ENCODE assay signal across 10 cellular contexts in the genomic region with DNA sequence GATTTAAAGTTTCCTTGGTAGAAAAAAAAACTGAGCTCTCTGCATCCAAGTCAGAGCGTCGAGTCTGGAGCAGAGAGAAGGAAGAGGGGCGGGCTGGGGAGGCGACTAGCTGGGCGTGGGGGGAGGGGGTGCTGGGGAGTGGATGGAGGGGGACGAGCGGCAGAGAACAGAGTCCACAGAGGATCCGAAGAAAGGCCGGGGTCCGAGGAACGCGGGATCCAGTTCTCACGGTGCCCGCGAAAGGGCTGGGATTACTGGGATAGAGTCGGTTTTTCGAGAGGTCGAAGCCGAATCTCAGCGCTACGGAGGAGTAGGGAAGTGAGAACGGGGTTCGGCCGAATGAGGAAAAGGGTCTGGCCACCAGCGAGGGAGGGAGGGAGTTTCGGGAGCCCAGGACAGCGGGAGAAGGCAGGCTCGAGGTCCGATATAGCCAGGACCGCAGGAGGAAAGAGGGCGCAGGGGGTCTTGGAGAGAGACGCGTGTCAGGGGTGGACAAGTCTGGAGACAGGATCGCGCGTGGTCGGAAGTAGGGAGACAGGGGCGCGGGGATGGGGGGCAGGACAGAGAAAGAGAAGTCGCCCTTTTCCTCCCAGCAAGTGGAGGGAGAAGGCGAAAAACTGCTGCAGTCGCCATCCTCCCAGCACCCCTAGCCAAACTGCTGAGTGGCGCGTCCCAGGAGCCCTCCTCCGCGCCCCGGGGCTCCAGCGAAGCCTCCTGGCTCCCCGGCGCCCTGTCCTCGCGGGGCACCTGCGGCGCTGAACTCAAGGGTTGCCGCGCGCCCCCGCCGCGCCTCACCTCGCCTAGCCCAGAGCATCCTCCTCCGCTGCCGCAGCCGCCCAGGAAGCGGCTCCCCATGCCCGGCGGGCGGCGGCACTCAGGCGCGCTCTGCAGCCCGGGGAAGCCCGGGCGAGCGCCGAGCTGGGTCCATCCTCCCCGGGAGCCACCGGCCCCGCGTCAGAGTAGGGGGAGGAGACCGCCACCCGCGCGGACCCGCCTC. TPM values are rescaled to one million over a fixed set of nuclear protein-coding genes. Genes with fewer than 3 reads are reported as not detected.
DNase-seq lines count a peak whose midpoint lies in the region; ATAC-seq and TF ChIP-seq lines count a peak whose summit lies in the region.
"Had no signal": no experiment of that assay in that cellular context is flagged by ENCODE, and none has a peak within 500 bp of the region (broad histone marks: within the 10 kb centered on the region; RNA-seq: fewer than 3 reads in every experiment).

Gene DAB1 (minus strand): TSS at position 926 of the 997 bp plus-strand sequence. CDS start 133,030 bp downstream, outside the sequence.

- H3K36me3 ChIP-seq in GM06990 (ENCODE audit: control insufficient read depth, insufficient read depth, low read length) (no peaks in the 10 kb centered on the region), SJSA1 (no peaks in the 10 kb centered on the region)
- no peaks in the 10 kb centered on the region for H3K36me3 ChIP-seq in CD8-positive, alpha-beta T cell (ENCODE audit: insufficient read depth, low read length)

- peak within 1 kb of the TSS; percentile 91 for H3K27ac Mint-ChIP-seq in progenitor cell of endocrine pancreas
- H3K27ac Mint-ChIP-seq in CD8-positive, alpha-beta T cell, result no peak within 1 kb of the TSS

- no peaks in the 10 kb centered on the region for H3K9me3 Mint-ChIP-seq in progenitor cell of endocrine pancreas (ENCODE audit: low read depth)
- no peaks in the 10 kb centered on the region for H3K9me3 Mint-ChIP-seq in CD8-positive, alpha-beta T cell

- POLR2A ChIA-PET in CD8-positive, alpha-beta T cell (lab: Charles Lee), result no interaction called here

- DNase-seq in GM06990 (ENCODE audit: extremely low read depth, insufficient read length) (peak; percentile 7), SJSA1 (ENCODE audit: low read depth in 1 of 2, low spot score in 2 of 2) (peak; percentile 11 to 41), germinal center (ENCODE audit: low spot score) (peak; percentile 5), progenitor cell of endocrine pancreas (ENCODE audit: low spot score, unreplicated experiment) (peak; percentile 19), pons (ENCODE audit: low spot score) (no peak)
- DNase-seq in CD8-positive, alpha-beta T cell, result no peak

- H3K4me3 ChIP-seq in GM06990 (replicated peaks; ENCODE audit: low read depth, low read length) (no peak within 1 kb of the TSS), SJSA1 (no peak within 1 kb of the TSS)
- no peak within 1 kb of the TSS for H3K4me3 ChIP-seq in CD8-positive, alpha-beta T cell (ENCODE audit: low read depth, low read length)

- peak within 1 kb of the TSS; percentile 81 for H3K4me3 Mint-ChIP-seq in progenitor cell of endocrine pancreas (ENCODE audit: low read depth)
- H3K4me3 Mint-ChIP-seq in CD8-positive, alpha-beta T cell, result no peak within 1 kb of the TSS

- CTCF ChIA-PET in CD8-positive, alpha-beta T cell (lab: Charles Lee), result no interaction called here

- peaks cover 10% of the 10 kb centered on the region for H3K4me1 Mint-ChIP-seq in progenitor cell of endocrine pancreas (ENCODE audit: low read depth)
- peaks cover 4% of the 10 kb centered on the region for H3K4me1 Mint-ChIP-seq in CD8-positive, alpha-beta T cell (ENCODE audit: low read depth)

- no peak for ATAC-seq in CD8-positive, alpha-beta T cell
- ATAC-seq in GM21576 (IDR thresholded peaks at IDR 0.05; ENCODE audit: unreplicated experiment) (no peak), HG03571 (IDR thresholded peaks at IDR 0.05; ENCODE audit: unreplicated experiment) (no peak)

- no peaks in the 10 kb centered on the region for H3K36me3 Mint-ChIP-seq in progenitor cell of endocrine pancreas (ENCODE audit: insufficient read depth)
- no peaks in the 10 kb centered on the region for H3K36me3 Mint-ChIP-seq in CD8-positive, alpha-beta T cell

- no peak within 1 kb of the TSS for H3K27ac ChIP-seq in SJSA1
- no peak within 1 kb of the TSS for H3K27ac ChIP-seq in CD8-positive, alpha-beta T cell (ENCODE audit: low read depth, low read length)
- H3K27ac ChIP-seq: epithelial cell of prostate had no signal

- intact Hi-C loops in CD8-positive, alpha-beta T cell (cut with DNase I, micrococcal nuclease), result no loop called here

- no peaks in the 10 kb centered on the region for H3K9me3 ChIP-seq in SJSA1 (replicated peaks)
- no peaks in the 10 kb centered on the region for H3K9me3 ChIP-seq in CD8-positive, alpha-beta T cell (ENCODE audit: low read length)

- peaks cover 53% of the 10 kb centered on the region for H3K27me3 Mint-ChIP-seq in progenitor cell of endocrine pancreas
- H3K27me3 Mint-ChIP-seq in CD8-positive, alpha-beta T cell (ENCODE audit: low read depth), result peaks cover 62% of the 10 kb centered on the region

- H3K27me3 ChIP-seq in GM06990 (replicated peaks; ENCODE audit: control insufficient read depth, insufficient read depth, low read length) (no peaks in the 10 kb centered on the region), SJSA1 (replicated peaks) (peaks cover 73% of the 10 kb centered on the region)
- H3K27me3 ChIP-seq in CD8-positive, alpha-beta T cell (ENCODE audit: insufficient read depth, low read length), result peaks cover 12% of the 10 kb centered on the region

- no peak for TF ChIP-seq CTCF in GM06990 (IDR thresholded peaks at IDR 0.05; ENCODE audit: insufficient read depth, low read length, poor library complexity, severe bottlenecking)
- TF ChIP-seq CTCF in progenitor cell of endocrine pancreas (IDR thresholded peaks at IDR 0.05; ENCODE audit: unreplicated experiment), result no peak
- TF ChIP-seq CTCF in CD8-positive, alpha-beta T cell (IDR thresholded peaks at IDR 0.05), result no peak

- peaks cover 20% of the 10 kb centered on the region for H3K4me1 ChIP-seq in SJSA1 (replicated peaks)
- no peaks in the 10 kb centered on the region for H3K4me1 ChIP-seq in CD8-positive, alpha-beta T cell (ENCODE audit: insufficient read depth, low read length)

RNA-seq across cellular contexts. Expression of gene DAB1, which starts in this region (rescaled TPM):
- total RNA-seq in SJSA1 (2014; rRNA removed; shearing (Covaris generic)), result not detected in 2 replicates
- total RNA-seq in progenitor cell of endocrine pancreas, result 4.8 and 6.8 TPM in 2 replicates
- total RNA-seq in CD8-positive, alpha-beta T cell, result under 1 TPM in 1 of 2 experiments, not detected in 1; 0.39 TPM
- total RNA-seq: HT1080 had no signal

Comparison
In these comparisons a context has a peak if more than half of its experiments do, and no peak if none do; other contexts are left out.
1. Peak in DNase-seq in SJSA1; RNA of the gene not detected or under 1 TPM.
2. DNase-seq: peak in GM06990 (single experiment), germinal center (single experiment) and progenitor cell of endocrine pancreas (single experiment); none in CD8-positive, alpha-beta T cell (0 of 7) and pons (single experiment).